8 cellular contexts compared by ENCODE assay signal in genomic region chr9:27572566-27572917, GRCh38. TPM values are rescaled to one million over a fixed set of nuclear protein-coding genes. Genes with fewer than 3 reads are reported as not detected.
A peak's percentile ranks its signal among the peaks of the same experiment; 100 is the strongest.
DNase-seq lines count a peak whose midpoint lies in the region; ATAC-seq, FAIRE-seq and TF ChIP-seq lines count a peak whose summit lies in the region.

No MANE protein-coding gene starts in this region.

- POLR2A ChIA-PET in activated CD4-positive, alpha-beta T cell treated with anti-CD3 and anti-CD28 coated beads for 36 hours (lab: Charles Lee) = interaction anchor here (0.6 to 2.0 kb wide), 3 partner anchors 13 to 1202 kb away, joined by 4 to 13 read pairs (median 6); no protein-coding TSS in a partner anchor

- H3K36me3 Mint-ChIP-seq in activated CD4-positive, alpha-beta T cell treated with anti-CD3 and anti-CD28 coated beads for 36 hours (ENCODE audit: low read depth) = peaks cover 5% of the 10 kb centered on the region

- CTCF ChIA-PET in activated CD4-positive, alpha-beta T cell treated with anti-CD3 and anti-CD28 coated beads for 36 hours (lab: Charles Lee) = no interaction called here

- intact Hi-C loops in activated CD4-positive, alpha-beta T cell treated with anti-CD3 and anti-CD28 coated beads for 36 hours (cut with DNase I, micrococcal nuclease) = loop anchor here (2.0 to 5.0 kb wide), 4 partner anchors 44 to 615 kb away; partner anchors contain the start of genes IFT74 (in 1 of the 2) and MOB3B (in 1 of the 2)

- WGBS in lung, 2 donors = 3 to 5% methylated on average over 6 of the region's 6 CpGs

- peaks cover 33% of the 10 kb centered on the region for H3K4me1 Mint-ChIP-seq in activated CD4-positive, alpha-beta T cell treated with anti-CD3 and anti-CD28 coated beads for 36 hours

- H3K9me3 ChIP-seq in effector memory CD4-positive, alpha-beta T cell (ENCODE audit: control insufficient read depth, low read length) = no peaks in the 10 kb centered on the region
- H3K9me3 ChIP-seq in lung (ENCODE audit: control insufficient read depth in 2 of 2, insufficient read depth in 1 of 2, low read length in 1 of 2) (no peaks in the 10 kb centered on the region), thoracic aorta (no peaks in the 10 kb centered on the region)

- H3K4me3 ChIP-seq in effector memory CD4-positive, alpha-beta T cell (ENCODE audit: insufficient read depth, low read depth, low read length, poor library complexity, severe bottlenecking) = peak overlapping the region; percentile 63
- H3K4me3 ChIP-seq in lung = peak overlapping the region; percentile 72
- H3K4me3 ChIP-seq in thoracic aorta = peak overlapping the region; percentile 94

- H3K27me3 ChIP-seq in effector memory CD4-positive, alpha-beta T cell (replicated peaks; ENCODE audit: control insufficient read depth, insufficient read depth, low read length, poor library complexity, severe bottlenecking) = no peaks in the 10 kb centered on the region
- no peaks in the 10 kb centered on the region for H3K27me3 ChIP-seq in lung (ENCODE audit: control insufficient read depth, insufficient read depth)
- H3K27me3 ChIP-seq in thoracic aorta (replicated peaks; ENCODE audit: insufficient read depth) = no peaks in the 10 kb centered on the region

- H3K4me1 ChIP-seq in effector memory CD4-positive, alpha-beta T cell (ENCODE audit: control insufficient read depth, insufficient read depth, low read length, poor library complexity, severe bottlenecking) = no peaks in the 10 kb centered on the region
- peaks cover 0 to 10% of the 10 kb centered on the region in 2 donors for H3K4me1 ChIP-seq in lung (ENCODE audit: control insufficient read depth in 2 of 2, insufficient read depth in 2 of 2, low read length in 2 of 2)
- peaks cover 4 to 14% of the 10 kb centered on the region in 2 donors for H3K4me1 ChIP-seq in thoracic aorta (ENCODE audit: control insufficient read depth in 1 of 2, low read depth in 2 of 2)

- peak; percentile 72 for ATAC-seq in activated CD4-positive, alpha-beta T cell treated with anti-CD3 and anti-CD28 coated beads for 36 hours
- ATAC-seq in GM21528 (IDR thresholded peaks at IDR 0.05; ENCODE audit: low FRiP score, unreplicated experiment) = peak; percentile 29
- peak; percentile 56 for ATAC-seq in SK-N-SH treated with all-trans-retinoic acid at 6 μM for 48 hours
- ATAC-seq in lung (ENCODE audit: insufficient read depth, low FRiP score) = peak; percentile 51
- ATAC-seq in thoracic aorta (ENCODE audit: insufficient number of reproducible peaks, low FRiP score, low read depth) = no peak

- peak overlapping the region; percentile 100 for H3K27ac Mint-ChIP-seq in activated CD4-positive, alpha-beta T cell treated with anti-CD3 and anti-CD28 coated beads for 36 hours

- H3K9me3 Mint-ChIP-seq in activated CD4-positive, alpha-beta T cell treated with anti-CD3 and anti-CD28 coated beads for 36 hours (ENCODE audit: low read depth) = no peaks in the 10 kb centered on the region

- TF ChIP-seq CTCF in lung (IDR thresholded peaks at IDR 0.05; ENCODE audit: control extremely low read depth, extremely low read depth) (no peak), thoracic aorta (IDR thresholded peaks at IDR 0.05) (no peak)

- H3K27ac ChIP-seq in effector memory CD4-positive, alpha-beta T cell (ENCODE audit: insufficient read depth, low read length, poor library complexity, severe bottlenecking) = peak overlapping the region; percentile 96
- peak overlapping the region; percentile 95 to 98 for H3K27ac ChIP-seq in lung (ENCODE audit: low read depth in 1 of 2, low read length in 1 of 2)
- H3K27ac ChIP-seq in thoracic aorta = peak overlapping the region; percentile 97 to 98

- no peaks in the 10 kb centered on the region for H3K36me3 ChIP-seq in effector memory CD4-positive, alpha-beta T cell (ENCODE audit: control insufficient read depth, insufficient read depth, low read length)
- H3K36me3 ChIP-seq in lung (ENCODE audit: control insufficient read depth in 2 of 2, insufficient read depth in 2 of 2, low read length in 2 of 2) (no peaks in the 10 kb centered on the region), thoracic aorta (no peaks in the 10 kb centered on the region)

- DNase-seq in activated CD4-positive, alpha-beta T cell treated with anti-CD3 and anti-CD28 coated beads for 36 hours = peak; percentile 81
- no peak for DNase-seq in activated CD4-positive, alpha-beta T cell treated with anti-CD3 and anti-CD28 coated beads for 48 hours
- DNase-seq in HTR-8/SVneo (ENCODE audit: insufficient read length, low spot score) = peak; percentile 18
- DNase-seq in effector memory CD4-positive, alpha-beta T cell = peak; percentile 31 to 50 (median 41)
- peak; percentile 62 for DNase-seq in lung (ENCODE audit: low spot score)
- peak; percentile 48 for DNase-seq in thoracic aorta (ENCODE audit: low spot score)

- no peaks in the 10 kb centered on the region for H3K27me3 Mint-ChIP-seq in activated CD4-positive, alpha-beta T cell treated with anti-CD3 and anti-CD28 coated beads for 36 hours

- no peak for FAIRE-seq in HTR-8/SVneo (lab: Jason Lieb, UNC)

- peak overlapping the region; percentile 88 for H3K4me3 Mint-ChIP-seq in activated CD4-positive, alpha-beta T cell treated with anti-CD3 and anti-CD28 coated beads for 36 hours

TF ChIP-seq in SK-N-SH treated with all-trans-retinoic acid at 6 μM for 48 hours, 23 proteins besides CTCF, POLR2A, EP300 and RAD21 (continues in another document):
- TF ChIP-seq RARB (CRISPR knock-in tag; IDR thresholded peaks at IDR 0.05) (no peak), ZFP30 (CRISPR knock-in tag; IDR thresholded peaks at IDR 0.05) (no peak), CSDC2 (CRISPR knock-in tag; IDR thresholded peaks at IDR 0.05) (no peak), PATZ1 (CRISPR knock-in tag; IDR thresholded peaks at IDR 0.05; ENCODE audit: borderline replicate concordance) (no peak), GLIS3 (CRISPR knock-in tag; IDR thresholded peaks at IDR 0.05) (no peak), SNAI2 (CRISPR knock-in tag; IDR thresholded peaks at IDR 0.05) (no peak), ISL1 (CRISPR knock-in tag; IDR thresholded peaks at IDR 0.05) (no peak), CREB5 (CRISPR knock-in tag; IDR thresholded peaks at IDR 0.05; ENCODE audit: low read depth) (no peak), ARNTL (CRISPR knock-in tag; IDR thresholded peaks at IDR 0.05; ENCODE audit: borderline replicate concordance, low read depth) (no peak), ZC3H10 (CRISPR knock-in tag; IDR thresholded peaks at IDR 0.05) (no peak), ZNF565 (CRISPR knock-in tag; conservative IDR thresholded peaks at IDR 0.05; ENCODE audit: low read depth) (no peak), ZNF8 (CRISPR knock-in tag; IDR thresholded peaks at IDR 0.05) (no peak), PPARA (CRISPR knock-in tag; IDR thresholded peaks at IDR 0.05; ENCODE audit: borderline replicate concordance) (no peak), ESRRG (CRISPR knock-in tag; IDR thresholded peaks at IDR 0.05) (no peak)

RNA-seq across cellular contexts. Expression of gene C9orf72, which starts 0.7 kb away (rescaled TPM):
- 10 to 100 TPM; 10.2 TPM for total RNA-seq in activated CD4-positive, alpha-beta T cell treated with anti-CD3 and anti-CD28 coated beads for 36 hours
- 10 to 100 TPM; 23.4 to 59.6 TPM for total RNA-seq in lung
- 10 to 100 TPM; 14.4 to 23.6 TPM for polyA plus RNA-seq in lung
- 10 to 100 TPM; 19.4 to 25.6 TPM for total RNA-seq in thoracic aorta

RNA-seq across cellular contexts. Expression of gene MOB3B, which starts 42.9 kb away (rescaled TPM):
- under 1 TPM; 0.80 to 0.88 TPM for total RNA-seq in activated CD4-positive, alpha-beta T cell treated with anti-CD3 and anti-CD28 coated beads for 36 hours
- total RNA-seq in lung (10 to 100 TPM in 1 of 2 donors, 1 to 10 TPM in 1; 8.7 to 12.9 TPM), thoracic aorta (10 to 100 TPM in 1 of 2 donors, 1 to 10 TPM in 1; 6.6 to 11.1 TPM)
- 1 to 10 TPM; 1.6 to 4.2 TPM for polyA plus RNA-seq in lung

RNA-seq across cellular contexts. Expression of gene IFNK, which starts 48.5 kb away (rescaled TPM):
- total RNA-seq in activated CD4-positive, alpha-beta T cell treated with anti-CD3 and anti-CD28 coated beads for 36 hours = not detected
- not detected for total RNA-seq in lung
- not detected for polyA plus RNA-seq in lung
- total RNA-seq in thoracic aorta = not detected

Comparison
In these comparisons a context has a peak if more than half of its experiments do, and no peak if none do; other contexts are left out.
1. RNA of gene MOB3B, which starts 42.9 kb away (total RNA-seq): 8.7 to 12.9 TPM in lung and 6.6 to 11.1 TPM in thoracic aorta; 0.80 to 0.88 TPM in activated CD4-positive, alpha-beta T cell treated with anti-CD3 and anti-CD28 coated beads for 36 hours; every median in the first group is over 4 times any median in the second.
2. Peak in every context shown above with its lines, with median percentiles within 50 percentile points of each other: H3K27ac ChIP-seq and H3K4me3 ChIP-seq.